ENCODE assay signal across 27 cellular contexts in the genomic region with DNA sequence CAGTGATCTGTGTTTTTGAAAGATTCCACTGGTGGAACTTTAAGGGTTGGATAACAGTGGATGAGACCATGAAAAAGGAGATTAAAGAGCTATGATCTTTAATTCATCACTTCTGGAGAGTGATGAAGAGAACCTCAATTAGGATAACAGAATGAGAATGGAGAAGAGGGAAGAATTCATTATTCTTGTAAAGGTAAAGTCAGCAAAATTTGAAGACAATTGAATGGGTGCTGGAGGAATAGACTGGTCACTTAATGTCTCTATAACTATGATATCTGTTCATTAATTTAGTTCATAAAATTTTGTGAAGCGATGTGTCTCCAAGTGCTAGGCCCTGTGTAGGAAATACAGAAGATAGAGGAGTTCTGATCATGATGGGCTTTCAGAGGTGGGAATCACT.
"Had no signal": no experiment of that assay in that cellular context is flagged by ENCODE, and none has a peak within 500 bp of the region (broad histone marks: within the 10 kb centered on the region; RNA-seq: fewer than 3 reads in every experiment).

No MANE protein-coding gene starts in this region.

- H3K36me3 ChIP-seq: stomach, suprapubic skin, thoracic aorta, thyroid gland, tibial artery, tibial nerve, transverse colon, upper lobe of left lung, upper lobe of right lung, uterus, vagina had no signal

- ATAC-seq: stimulated activated effector memory CD8-positive, alpha-beta T cell treated with anti-CD3 and anti-CD28 coated beads, Interleukin-12 subunit alpha, Interleukin-12 subunit beta, amount 100 ng/mL, for 72 hours; stimulated activated memory B cell treated with anti-CD40 and anti-IgM and Interleukin-4, amounts not matched to agents 10 μg/mL and 1 μg/mL and 100 μg/mL, for 72 hours; stimulated activated naive B cell treated with anti-CD40 and anti-IgM and Interleukin-4, amounts not matched to agents 10 μg/mL and 1 μg/mL and 100 μg/mL, for 72 hours; stimulated activated naive CD8-positive, alpha-beta T cell treated with anti-CD3 and anti-CD28 coated beads, Interleukin-15, amount 100 ng/mL, for 72 hours; stimulated activated naive CD8-positive, alpha-beta T cell treated with anti-CD3 and anti-CD28 coated beads, Interleukin-15, Interleukin-2, amounts not matched to agents 100 U/mL and 50 U/mL, for 24 hours; upper lobe of right lung had no signal

- H3K27ac ChIP-seq: stomach, suprapubic skin, testis, thoracic aorta, thyroid gland, tibial artery, tibial nerve, transverse colon, upper lobe of left lung, upper lobe of right lung, uterus, vagina had no signal

- H3K27me3 ChIP-seq: stomach, testis, thyroid gland, tibial artery, tibial nerve, transverse colon, upper lobe of left lung, upper lobe of right lung, uterus, vagina had no signal

- DNase-seq: stimulated activated CD4-positive, alpha-beta T cell treated with anti-CD3 and anti-CD28 coated beads, Interleukin-2, amount 100 ng/mL, for 48 hours; stimulated activated CD4-positive, alpha-beta T cell treated with anti-CD3 and anti-CD28 coated beads, Interleukin-4, amount 100 ng/mL, for 1 hour; stimulated activated CD4-positive, alpha-beta T cell treated with anti-CD3 and anti-CD28 coated beads, Interleukin-4, amount 100 ng/mL, for 24 hours; stimulated activated CD4-positive, alpha-beta T cell treated with anti-CD3 and anti-CD28 coated beads, Interleukin-4, amount 100 ng/mL, for 4 hours; stimulated activated CD8-positive, alpha-beta memory T cell treated with anti-CD3 and anti-CD28 coated beads, Interleukin-4, amount 100 ng/mL, for 48 hours; stimulated activated naive B cell treated with anti-CD40 and anti-IgM and Interleukin-4, amounts not matched to agents 10 μg/mL and 1 μg/mL and 100 μg/mL, for 72 hours; stimulated activated naive CD4-positive, alpha-beta T cell; stimulated activated naive CD4-positive, alpha-beta T cell treated with Interleukin-2 at 50 U/mL for 16 hours; stimulated activated naive CD8-positive, alpha-beta T cell treated with anti-CD3 and anti-CD28 coated beads, Interleukin-15, amount 100 ng/mL, for 72 hours; stimulated activated naive CD8-positive, alpha-beta T cell treated with anti-CD3 and anti-CD28 coated beads, Interleukin-15, Interleukin-2, amounts not matched to agents 100 U/mL and 50 U/mL, for 24 hours; stomach; substantia nigra; testis; thyroid gland; tibial artery; transverse colon; trophoblast cell; upper lobe of left lung; upper lobe of right lung; uterus had no signal

- H3K4me3 ChIP-seq: stomach, suprapubic skin, testis, thoracic aorta, thyroid gland, tibial artery, tibial nerve, transverse colon, upper lobe of left lung, upper lobe of right lung, uterus, vagina had no signal

- H3K9me3 ChIP-seq: stomach, suprapubic skin, testis, thoracic aorta, thyroid gland, tibial artery, tibial nerve, transverse colon, upper lobe of left lung, upper lobe of right lung, uterus, vagina had no signal

- H3K4me1 ChIP-seq: stomach, suprapubic skin, testis, thyroid gland, tibial artery, transverse colon, upper lobe of left lung, upper lobe of right lung, uterus, vagina had no signal

- FAIRE-seq: urothelium cell line had no signal
